In the genomic region with DNA sequence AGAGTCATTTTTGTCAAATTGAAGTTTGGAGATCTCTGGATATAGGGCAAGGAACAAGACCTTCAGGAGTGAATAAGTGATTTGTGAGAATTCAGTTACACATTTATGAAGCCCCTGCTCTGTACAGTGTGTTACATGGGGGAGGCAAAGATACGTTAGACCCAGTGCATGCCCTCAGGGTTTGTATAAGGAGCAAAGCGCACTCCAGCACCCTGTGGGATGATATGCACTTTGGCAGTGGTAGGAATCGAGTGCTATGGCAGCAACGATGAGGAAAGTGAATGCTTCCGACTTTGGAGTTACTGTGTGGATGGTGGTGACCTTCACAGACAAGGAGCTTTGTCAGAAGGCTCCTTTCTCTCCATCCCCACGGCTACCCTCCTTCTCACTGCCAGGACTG, we compare ENCODE assay signal across 27 cellular contexts.
"Had no signal": no experiment of that assay in that cellular context is flagged by ENCODE, and none has a peak within 500 bp of the region (broad histone marks: within the 10 kb centered on the region; RNA-seq: fewer than 3 reads in every experiment).

No MANE protein-coding gene starts in this region.

- ATAC-seq: effector memory CD8-positive, alpha-beta T cell; esophagus mucosa; gastrocnemius medialis; heart right ventricle; left cardiac atrium; left lung; left ventricle myocardium superior; lower lobe of right lung; mucosa of descending colon had no signal

- H3K27me3 ChIP-seq: esophagus squamous epithelium, gastrocnemius medialis, heart right ventricle, left lung had no signal

- H3K4me1 ChIP-seq: gastrocnemius medialis, heart right ventricle, left lung, lower lobe of right lung had no signal

- H3K4me3 ChIP-seq: coronary artery, esophagus squamous epithelium, gastrocnemius medialis, heart right ventricle, left lung, lower lobe of right lung, mucosa of descending colon had no signal

- H3K9me3 Mint-ChIP-seq: effector memory CD8-positive, alpha-beta T cell; endodermal cell had no signal

- H3K4me1 Mint-ChIP-seq: mesothelial cell of epicardium had no signal

- H3K27me3 Mint-ChIP-seq: effector memory CD8-positive, alpha-beta T cell; naive B cell had no signal

- H3K4me3 Mint-ChIP-seq: effector memory CD8-positive, alpha-beta T cell; endodermal cell; mesothelial cell of epicardium; naive B cell had no signal

- DNase-seq: effector CD8-positive, alpha-beta T cell; effector memory CD8-positive, alpha-beta T cell; endodermal cell; erythroblast; esophagus squamous epithelium; foreskin fibroblast; foreskin melanocyte; gastrocnemius medialis; glutamatergic neuron; head of caudate nucleus; heart right ventricle; hippocampal formation; left cardiac atrium; left lung; left ventricle myocardium superior; lower lobe of right lung; mesenchymal stem cell; mucosa of descending colon; naive B cell had no signal

- FAIRE-seq: colon, endometrium, islet of Langerhans, keratinocyte had no signal

- H3K27ac Mint-ChIP-seq: mesothelial cell of epicardium had no signal

- H3K27ac ChIP-seq: coronary artery, epithelial cell of prostate, esophagus squamous epithelium, gastrocnemius medialis, heart right ventricle, left lung, lower lobe of right lung had no signal

- H3K9me3 ChIP-seq: esophagus squamous epithelium, gastrocnemius medialis, left lung, lower lobe of right lung, mucosa of descending colon had no signal
